25 cellular contexts compared by ENCODE assay signal in genomic region chr1:57249511-57249910, GRCh38.
"Had no signal": no experiment of that assay in that cellular context is flagged by ENCODE, and none has a peak within 500 bp of the region (broad histone marks: within the 10 kb centered on the region; RNA-seq: fewer than 3 reads in every experiment).

No MANE protein-coding gene starts in this region.

- H3K4me1 ChIP-seq: foreskin keratinocyte, gastrocnemius medialis had no signal

- H3K27me3 ChIP-seq: brain microvascular endothelial cell, foreskin keratinocyte, gastrocnemius medialis, heart left ventricle had no signal

- H3K9me3 ChIP-seq: gastrocnemius medialis, heart left ventricle had no signal

- DNase-seq: activated CD4-positive, alpha-beta T cell treated with anti-CD3 and anti-CD28 coated beads for 48 hours; activated CD4-positive, alpha-beta T cell treated with anti-CD3 and anti-CD28 coated beads, Interleukin-2, amount 50 U/mL, for 1 hour; activated CD4-positive, alpha-beta T cell treated with anti-CD3 and anti-CD28 coated beads, Interleukin-2, amount 50 U/mL, for 48 hours; activated CD8-positive, alpha-beta memory T cell treated with anti-CD3 and anti-CD28 coated beads for 24 hours; activated CD8-positive, alpha-beta T cell treated with anti-CD3 and anti-CD28 coated beads for 36 hours; activated effector memory CD4-positive, alpha-beta T cell treated with Interleukin-2 at 50 U/mL for 16 hours; activated gamma-delta T cell treated with Interleukin-2 at 50 U/mL for 16 hours; activated naive CD4-positive, alpha-beta T cell treated with anti-CD3 and anti-CD28 coated beads, Interleukin-2, amount 50 U/mL, for 16 hours; activated naive CD4-positive, alpha-beta T cell treated with Interleukin-2 at 50 U/mL for 16 hours; activated T-cell treated with anti-CD3 and anti-CD28 coated beads, Interleukin-2, amount 50 U/mL, for 4 hours; amniotic stem cell; anterior cingulate cortex; brain microvascular endothelial cell; caudate nucleus; cortex of kidney; dermis blood vessel endothelial cell; effector CD4-positive, alpha-beta T cell; effector memory CD8-positive, alpha-beta T cell; gastrocnemius medialis; glutamatergic neuron; heart left ventricle; hypothalamus; T-helper 2 cell had no signal

- H3K4me3 ChIP-seq: gastrocnemius medialis, heart left ventricle had no signal

- H3K36me3 ChIP-seq: brain microvascular endothelial cell, gastrocnemius medialis, heart left ventricle had no signal

- H3K27ac ChIP-seq: brain microvascular endothelial cell, epithelial cell of prostate, foreskin keratinocyte, gastrocnemius medialis, heart left ventricle had no signal
